ENCODE assay signal across 7 cellular contexts in genomic region chr12:26780656-26781055, GRCh38. TPM values are rescaled to one million over a fixed set of nuclear protein-coding genes. Genes with fewer than 3 reads are reported as not detected.
DNase-seq lines count a peak whose midpoint lies in the region; ATAC-seq and TF ChIP-seq lines count a peak whose summit lies in the region.
"Not testable (repeated sequence)": the region's sequence is repeated elsewhere in the genome, so short reads cannot be mapped to it uniquely, and the experiment has no call there.

No MANE protein-coding gene starts in this region.

- BruUV-seq in PC-3 (replicated peaks; lab: Mats Ljungman, UMichigan), result not testable (repeated sequence)

- H3K27me3 ChIP-seq in PC-3 (ENCODE audit: low read length); endodermal cell (ENCODE audit: control insufficient read depth, insufficient read depth, low read length, poor library complexity, severe bottlenecking); liver (ENCODE audit: control insufficient read depth in 4 of 4, insufficient read depth in 4 of 4, low read length in 3 of 4); transverse colon: not testable (repeated sequence)

- not testable (repeated sequence) for ATAC-seq in PC-3

- H3K4me3 ChIP-seq in PC-3 (ENCODE audit: low read length); endodermal cell (ENCODE audit: low read length); liver (ENCODE audit: low read depth in 1 of 3, low read length in 3 of 3); transverse colon: not testable (repeated sequence)

- not testable (repeated sequence) for H3K36me3 ChIP-seq in PC-3 (ENCODE audit: low read depth, low read length); endodermal cell (ENCODE audit: control insufficient read depth, insufficient read depth, low read length); liver (ENCODE audit: control insufficient read depth in 4 of 4, insufficient read depth in 3 of 4, low read depth in 1 of 4, low read length in 3 of 4); transverse colon

- 95 to 100% methylated on average over 1 to 2 of the region's 2 CpGs for WGBS in endodermal cell (ENCODE audit: insufficient coverage in 1 of 2, insufficient read length in 1 of 2), 2 experiments
- 97% methylated on average over 2 of the region's 2 CpGs for WGBS in liver
- WGBS in transverse colon (ENCODE audit: low coverage in 1 of 2), 2 donors, result 89% methylated on average over 2 of the region's 2 CpGs; no CpG with 5 or more reads in 1 of the 2 donors

- not testable (repeated sequence) for TF ChIP-seq POLR2A in transverse colon (IDR thresholded peaks at IDR 0.05)

- H3K9me3 ChIP-seq in PC-3 (ENCODE audit: low read length); liver (ENCODE audit: control insufficient read depth in 4 of 4, low read length in 3 of 4): not testable (repeated sequence)
- H3K9me3 ChIP-seq in endodermal cell (ENCODE audit: control insufficient read depth, low read length), result peaks cover 19% of the 10 kb centered on the region
- peaks cover 0 to 11% of the 10 kb centered on the region in 2 donors for H3K9me3 ChIP-seq in transverse colon

- TF ChIP-seq EP300 in Ishikawa (IDR thresholded peaks at IDR 0.05; ENCODE audit: borderline replicate concordance); transverse colon (IDR thresholded peaks at IDR 0.05; ENCODE audit: low read depth): not testable (repeated sequence)

- H3K4me3 Mint-ChIP-seq in activated naive CD4-positive, alpha-beta T cell treated with anti-CD3 and anti-CD28 coated beads for 36 hours; endodermal cell: not testable (repeated sequence)

- peaks cover 51% of the 10 kb centered on the region for H3K36me3 Mint-ChIP-seq in activated naive CD4-positive, alpha-beta T cell treated with anti-CD3 and anti-CD28 coated beads for 36 hours (ENCODE audit: low read depth)
- peaks cover 71% of the 10 kb centered on the region for H3K36me3 Mint-ChIP-seq in endodermal cell (ENCODE audit: low read depth)

- POLR2A ChIA-PET in PC-3 (lab: Charles Lee; ENCODE audit: unreplicated experiment), result not testable (repeated sequence)

- TF ChIP-seq CTCF in PC-3 (conservative IDR thresholded peaks at IDR 0.05; ENCODE audit: low read depth, low read length) (peak; percentile 47), endodermal cell (conservative IDR thresholded peaks at IDR 0.05) (peak; percentile 77), transverse colon (IDR thresholded peaks at IDR 0.05) (peak in 3 of 5 experiments; percentile 7 to 40 (median 34))
- TF ChIP-seq CTCF in liver (IDR thresholded peaks at IDR 0.05; ENCODE audit: low read depth, low read length, missing input control), result not testable (repeated sequence)

- in situ Hi-C loops in transverse colon (cut with MboI; ENCODE audit: low pct_ligation_motif_present in 1 of 4, low pct_unique_long_range_greater_than_20kb in 1 of 4, low sequenced_read_pairs in 3 of 4), result loop anchor here in 1 of 4 donors (25.0 kb wide), 1 partner anchor 93 kb away; no protein-coding TSS in a partner anchor

- H3K27ac Mint-ChIP-seq in activated naive CD4-positive, alpha-beta T cell treated with anti-CD3 and anti-CD28 coated beads for 36 hours; endodermal cell: not testable (repeated sequence)

- not testable (repeated sequence) for H3K4me1 ChIP-seq in PC-3 (ENCODE audit: insufficient read depth, low read length); endodermal cell (ENCODE audit: control insufficient read depth, insufficient read depth, low read length); liver (ENCODE audit: control insufficient read depth in 4 of 4, insufficient read depth in 4 of 4, low read length in 3 of 4); transverse colon

- H3K4me1 Mint-ChIP-seq in activated naive CD4-positive, alpha-beta T cell treated with anti-CD3 and anti-CD28 coated beads for 36 hours (ENCODE audit: low read depth); endodermal cell: not testable (repeated sequence)

- H3F3A ChIP-seq in PC-3 (ENCODE audit: low read length, unreplicated experiment), result not testable (repeated sequence)

- H2AFZ ChIP-seq in PC-3 (ENCODE audit: low read length), result not testable (repeated sequence)

- not testable (repeated sequence) for H3K9ac ChIP-seq in PC-3 (ENCODE audit: low read length); endodermal cell (ENCODE audit: extremely low read depth, low read length, poor library complexity, severe bottlenecking); liver (ENCODE audit: low read depth in 1 of 2, low read length in 2 of 2)

- not testable (repeated sequence) for H3K27me3 Mint-ChIP-seq in activated naive CD4-positive, alpha-beta T cell treated with anti-CD3 and anti-CD28 coated beads for 36 hours (ENCODE audit: low read depth); endodermal cell (ENCODE audit: insufficient read depth)

- TF ChIP-seq RAD21 in Ishikawa (IDR thresholded peaks at IDR 0.05; ENCODE audit: low read depth) (peak; percentile 61), liver (IDR thresholded peaks at IDR 0.05) (peak; percentile 6 to 42)

- H3K4me2 ChIP-seq in PC-3 (ENCODE audit: low read length), result not testable (repeated sequence)

- intact Hi-C loops in PC-3 (cut with micrococcal nuclease); activated naive CD4-positive, alpha-beta T cell treated with anti-CD3 and anti-CD28 coated beads for 36 hours (cut with micrococcal nuclease); transverse colon (cut with DNase I; ENCODE audit: low total_unique reads): not testable (repeated sequence)

- CTCF ChIA-PET in PC-3 (lab: Charles Lee); activated naive CD4-positive, alpha-beta T cell treated with anti-CD3 and anti-CD28 coated beads for 36 hours (lab: Charles Lee): not testable (repeated sequence)

- not testable (repeated sequence) for H3K79me2 ChIP-seq in PC-3 (ENCODE audit: low read length)

- H3K9me2 ChIP-seq in PC-3 (replicated peaks; ENCODE audit: low read length), result not testable (repeated sequence)

- not testable (repeated sequence) for H3K27ac ChIP-seq in PC-3 (ENCODE audit: low read length); endodermal cell (ENCODE audit: low read depth, low read length); liver (ENCODE audit: low read depth in 1 of 2, low read length in 2 of 2); transverse colon

- DNase-seq in ELR (ENCODE audit: low read depth) (peak; percentile 29), PC-3 (peak; percentile 53), transverse colon (peak; percentile 15)
- peak; percentile 13 for DNase-seq in activated naive CD4-positive, alpha-beta T cell treated with anti-CD3 and anti-CD28 coated beads for 36 hours
- DNase-seq in endodermal cell, result not testable (repeated sequence)

- not testable (repeated sequence) for H4K20me1 ChIP-seq in PC-3 (ENCODE audit: low read length)

- peaks cover 29% of the 10 kb centered on the region for H3K9me3 Mint-ChIP-seq in activated naive CD4-positive, alpha-beta T cell treated with anti-CD3 and anti-CD28 coated beads for 36 hours
- peaks cover 51% of the 10 kb centered on the region for H3K9me3 Mint-ChIP-seq in endodermal cell

RNA-seq across cellular contexts. Expression of gene ITPR2, which starts 52.3 kb away (rescaled TPM):
- total RNA-seq in PC-3 (2014; rRNA removed), result 4.0 and 10.2 TPM in 2 replicates
- total RNA-seq in activated naive CD4-positive, alpha-beta T cell treated with anti-CD3 and anti-CD28 coated beads for 36 hours, result 10 to 100 TPM; 24.4 to 24.5 TPM
- 10 to 100 TPM; 14.8 to 74.4 TPM for total RNA-seq in endodermal cell
- 1.6 TPM for polyA plus RNA-seq in endodermal cell (2013, experiment 1 of 2)
- polyA plus RNA-seq in endodermal cell (2013, experiment 2 of 2), result 1.5 TPM
- total RNA-seq in liver, result 10 to 100 TPM; 51.6 to 93.3 TPM
- polyA plus RNA-seq in liver, result 10 to 100 TPM; 11.7 to 19.2 TPM
- 10 to 100 TPM; 29.8 to 60.5 (median 41.2) TPM for total RNA-seq in transverse colon
